Comparison of ENCODE assay signal across 19 cellular contexts in the genomic region with DNA sequence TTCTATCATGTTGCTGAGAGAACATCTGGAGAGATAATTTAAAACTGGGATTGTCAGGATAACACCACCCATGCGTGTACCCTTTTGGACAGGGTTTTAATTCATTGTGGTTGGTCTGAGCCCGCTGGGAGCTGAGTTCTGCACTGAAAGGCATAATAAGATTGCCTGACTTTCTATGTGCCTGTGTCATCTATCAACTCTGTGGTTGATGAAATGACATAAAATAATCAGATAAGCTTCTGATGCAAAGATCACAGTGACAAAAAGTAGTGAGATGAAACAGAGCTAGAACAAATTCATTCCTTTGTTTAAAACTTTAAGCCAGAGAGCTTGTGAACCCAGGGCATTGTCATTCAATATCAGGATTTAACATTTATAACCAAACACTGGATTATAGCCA.
A peak's percentile ranks its signal among the peaks of the same experiment; 100 is the strongest.
DNase-seq lines count a peak whose midpoint lies in the region; ATAC-seq, FAIRE-seq and TF ChIP-seq lines count a peak whose summit lies in the region.
"Had no signal": no experiment of that assay in that cellular context is flagged by ENCODE, and none has a peak within 500 bp of the region (broad histone marks: within the 10 kb centered on the region; RNA-seq: fewer than 3 reads in every experiment).

No MANE protein-coding gene starts in this region.

- H3K4me3 ChIP-seq in A549 (no peak overlapping the region), HAP-1 (no peak overlapping the region), endodermal cell (ENCODE audit: low read length) (no peak overlapping the region)

- no peak for TF ChIP-seq EP300 in A549 (IDR thresholded peaks at IDR 0.05)

- H3K27ac ChIP-seq in A549 (no peak overlapping the region), endodermal cell (ENCODE audit: low read depth, low read length) (no peak overlapping the region)
- H3K27ac ChIP-seq: HL-60 had no signal

- H3K4me2 ChIP-seq in A549 = no peak overlapping the region

- no peak for ATAC-seq in A549
- ATAC-seq in SK-N-SH treated with all-trans-retinoic acid at 6 μM for 48 hours = peak; percentile 66
- no peak for ATAC-seq in GM19467 (IDR thresholded peaks at IDR 0.05; ENCODE audit: unreplicated experiment)
- no peak for ATAC-seq in HG03469 (IDR thresholded peaks at IDR 0.05; ENCODE audit: unreplicated experiment)
- ATAC-seq in HG03439 (IDR thresholded peaks at IDR 0.05; ENCODE audit: unreplicated experiment) = no peak
- ATAC-seq: CD8-positive, alpha-beta T cell; HCT116 had no signal

- CTCF ChIA-PET in A549 (lab: Yijun Ruan, JAX) = no interaction called here

- H3K9me3 Mint-ChIP-seq in endodermal cell = no peaks in the 10 kb centered on the region
- H3K9me3 Mint-ChIP-seq: CD8-positive, alpha-beta T cell had no signal

- no peak for TF ChIP-seq RAD21 in A549 (conservative IDR thresholded peaks at IDR 0.05 in 1 of 2, IDR thresholded peaks at IDR 0.05 in 1 of 2)

- H3K27me3 ChIP-seq in HAP-1 (ENCODE audit: low read depth) (peaks cover 10% of the 10 kb centered on the region), endodermal cell (ENCODE audit: control insufficient read depth, insufficient read depth, low read length, poor library complexity, severe bottlenecking) (no peaks in the 10 kb centered on the region)

- H3K4me3 Mint-ChIP-seq in endodermal cell = no peak overlapping the region
- H3K4me3 Mint-ChIP-seq: CD14-positive monocyte; CD8-positive, alpha-beta T cell had no signal

- H3K9me3 ChIP-seq in A549 = no peaks in the 10 kb centered on the region
- H3K9me3 ChIP-seq in HAP-1 = no peaks in the 10 kb centered on the region; the same call in 1 of the 2 replicates
- no peaks in the 10 kb centered on the region for H3K9me3 ChIP-seq in endodermal cell (ENCODE audit: control insufficient read depth, low read length)
- H3K9me3 ChIP-seq: BE2C had no signal

- WGBS in A549 (ENCODE audit: missing lambda C conversion rate) = 59% methylated on average over 2 of the region's 2 CpGs
- 86 to 87% methylated on average over 1 to 2 of the region's 2 CpGs for WGBS in endodermal cell (ENCODE audit: insufficient coverage in 1 of 2, insufficient read length in 1 of 2), 2 experiments

- in situ Hi-C loops in HAP-1 (cut with MboI; ENCODE audit: low sequenced_read_pairs) = no loop called here

- H3K4me1 ChIP-seq in A549 = no peaks in the 10 kb centered on the region
- H3K4me1 ChIP-seq in HAP-1 = peaks cover 17% of the 10 kb centered on the region
- H3K4me1 ChIP-seq in endodermal cell (ENCODE audit: control insufficient read depth, insufficient read depth, low read length) = peaks cover 6% of the 10 kb centered on the region
- H3K4me1 ChIP-seq: BE2C had no signal

- H3K4me1 Mint-ChIP-seq in endodermal cell = peaks cover 15% of the 10 kb centered on the region
- H3K4me1 Mint-ChIP-seq: CD14-positive monocyte had no signal

- H3K9ac ChIP-seq in endodermal cell (ENCODE audit: extremely low read depth, low read length, poor library complexity, severe bottlenecking) = no peak overlapping the region

- no peaks in the 10 kb centered on the region for H3K36me3 Mint-ChIP-seq in endodermal cell (ENCODE audit: low read depth)
- H3K36me3 Mint-ChIP-seq: CD14-positive monocyte; CD8-positive, alpha-beta T cell had no signal

- peak; percentile 77 for FAIRE-seq in A549 (lab: Jason Lieb, UNC)
- FAIRE-seq: A204.1, D721Med, G401.6, GM12891 had no signal

- no peaks in the 10 kb centered on the region for H3K36me3 ChIP-seq in HAP-1 (replicated peaks)
- no peaks in the 10 kb centered on the region for H3K36me3 ChIP-seq in endodermal cell (ENCODE audit: control insufficient read depth, insufficient read depth, low read length)
- H3K36me3 ChIP-seq: BE2C had no signal

- H3K27me3 Mint-ChIP-seq in endodermal cell (ENCODE audit: insufficient read depth) = no peaks in the 10 kb centered on the region

- no peak for TF ChIP-seq POLR2A in A549 (IDR thresholded peaks at IDR 0.05; ENCODE audit: low read length)

- no peak for TF ChIP-seq CTCF in A549 (IDR thresholded peaks at IDR 0.05)
- TF ChIP-seq CTCF in endodermal cell (conservative IDR thresholded peaks at IDR 0.05) = no peak

- DNase-seq in A549 (ENCODE audit: low read depth in 1 of 2, low spot score in 1 of 2) (no peak), HAP-1 (ENCODE audit: low spot score in 2 of 2) (peak; percentile 69 to 95), endodermal cell (peak; percentile 17), C1 segment of cervical spinal cord (lab: John Stamatoyannopoulos, UW) (no peak)
- DNase-seq: BE2C; CD8-positive, alpha-beta T cell; COR-L47; DMS153 had no signal

- no peak overlapping the region for H3K27ac Mint-ChIP-seq in endodermal cell
- H3K27ac Mint-ChIP-seq: CD14-positive monocyte; CD8-positive, alpha-beta T cell had no signal

- POLR2A ChIA-PET in A549 (lab: Yijun Ruan, JAX) = interaction anchor here (1.0 kb wide), 1 partner anchor 15 kb away, joined by 3 read pairs; no protein-coding TSS in a partner anchor

TF ChIP-seq in A549, 52 proteins besides CTCF, POLR2A, EP300 and RAD21:
- TF ChIP-seq, protein P1, sequence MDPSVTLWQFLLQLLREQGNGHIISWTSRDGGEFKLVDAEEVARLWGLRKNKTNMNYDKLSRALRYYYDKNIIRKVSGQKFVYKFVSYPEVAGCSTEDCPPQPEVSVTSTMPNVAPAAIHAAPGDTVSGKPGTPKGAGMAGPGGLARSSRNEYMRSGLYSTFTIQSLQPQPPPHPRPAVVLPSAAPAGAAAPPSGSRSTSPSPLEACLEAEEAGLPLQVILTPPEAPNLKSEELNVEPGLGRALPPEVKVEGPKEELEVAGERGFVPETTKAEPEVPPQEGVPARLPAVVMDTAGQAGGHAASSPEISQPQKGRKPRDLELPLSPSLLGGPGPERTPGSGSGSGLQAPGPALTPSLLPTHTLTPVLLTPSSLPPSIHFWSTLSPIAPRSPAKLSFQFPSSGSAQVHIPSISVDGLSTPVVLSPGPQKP (IDR thresholded peaks at IDR 0.05; ENCODE audit: low read depth, low read length) = no peak
- TF ChIP-seq RARB (CRISPR knock-in tag; IDR thresholded peaks at IDR 0.05) (no peak), KDM5A (IDR thresholded peaks at IDR 0.05) (no peak), HOXB13 (CRISPR knock-in tag; IDR thresholded peaks at IDR 0.05; ENCODE audit: low read depth) (no peak), RNF2 (IDR thresholded peaks at IDR 0.05; ENCODE audit: borderline replicate concordance, low read depth) (no peak), CEBPB (IDR thresholded peaks at IDR 0.05) (no peak)
- TF ChIP-seq, protein P2, sequence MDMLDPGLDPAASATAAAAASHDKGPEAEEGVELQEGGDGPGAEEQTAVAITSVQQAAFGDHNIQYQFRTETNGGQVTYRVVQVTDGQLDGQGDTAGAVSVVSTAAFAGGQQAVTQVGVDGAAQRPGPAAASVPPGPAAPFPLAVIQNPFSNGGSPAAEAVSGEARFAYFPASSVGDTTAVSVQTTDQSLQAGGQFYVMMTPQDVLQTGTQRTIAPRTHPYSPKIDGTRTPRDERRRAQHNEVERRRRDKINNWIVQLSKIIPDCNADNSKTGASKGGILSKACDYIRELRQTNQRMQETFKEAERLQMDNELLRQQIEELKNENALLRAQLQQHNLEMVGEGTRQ (IDR thresholded peaks at IDR 0.05) = no peak
- TF ChIP-seq, protein P3, sequence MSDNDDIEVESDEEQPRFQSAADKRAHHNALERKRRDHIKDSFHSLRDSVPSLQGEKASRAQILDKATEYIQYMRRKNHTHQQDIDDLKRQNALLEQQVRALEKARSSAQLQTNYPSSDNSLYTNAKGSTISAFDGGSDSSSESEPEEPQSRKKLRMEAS (IDR thresholded peaks at IDR 0.05) = no peak

TF ChIP-seq in SK-N-SH treated with all-trans-retinoic acid at 6 μM for 48 hours, 23 proteins besides CTCF, POLR2A, EP300 and RAD21 (continues in another document):
- TF ChIP-seq, protein P4, sequence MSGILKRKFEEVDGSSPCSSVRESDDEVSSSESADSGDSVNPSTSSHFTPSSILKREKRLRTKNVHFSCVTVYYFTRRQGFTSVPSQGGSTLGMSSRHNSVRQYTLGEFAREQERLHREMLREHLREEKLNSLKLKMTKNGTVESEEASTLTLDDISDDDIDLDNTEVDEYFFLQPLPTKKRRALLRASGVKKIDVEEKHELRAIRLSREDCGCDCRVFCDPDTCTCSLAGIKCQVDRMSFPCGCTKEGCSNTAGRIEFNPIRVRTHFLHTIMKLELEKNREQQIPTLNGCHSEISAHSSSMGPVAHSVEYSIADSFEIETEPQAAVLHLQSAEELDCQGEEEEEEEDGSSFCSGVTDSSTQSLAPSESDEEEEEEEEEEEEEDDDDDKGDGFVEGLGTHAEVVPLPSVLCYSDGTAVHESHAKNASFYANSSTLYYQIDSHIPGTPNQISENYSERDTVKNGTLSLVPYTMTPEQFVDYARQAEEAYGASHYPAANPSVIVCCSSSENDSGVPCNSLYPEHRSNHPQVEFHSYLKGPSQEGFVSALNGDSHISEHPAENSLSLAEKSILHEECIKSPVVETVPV (CRISPR knock-in tag; IDR thresholded peaks at IDR 0.05) = no peak
- TF ChIP-seq ISL1 (CRISPR knock-in tag; IDR thresholded peaks at IDR 0.05) (peak; percentile 36; the same call in 1 of the 2 replicates), ZNF70 (CRISPR knock-in tag; IDR thresholded peaks at IDR 0.05) (no peak), OSR1 (CRISPR knock-in tag; IDR thresholded peaks at IDR 0.05) (no peak), ZFP3 (CRISPR knock-in tag; IDR thresholded peaks at IDR 0.05) (no peak), ZC3H10 (CRISPR knock-in tag; IDR thresholded peaks at IDR 0.05) (no peak), GLIS3 (CRISPR knock-in tag; IDR thresholded peaks at IDR 0.05) (no peak), ARNTL (CRISPR knock-in tag; IDR thresholded peaks at IDR 0.05; ENCODE audit: borderline replicate concordance, low read depth) (no peak), TOX (CRISPR knock-in tag; IDR thresholded peaks at IDR 0.05; ENCODE audit: borderline replicate concordance) (peak; percentile 29; the same call in 1 of the 2 replicates)

Comparison
In these comparisons a context has a peak if more than half of its experiments do, and no peak if none do; other contexts are left out.
1. DNase-seq: peak in HAP-1 (2 of 2) and endodermal cell (single experiment); none in A549 (0 of 2) and C1 segment of cervical spinal cord (0 of 14).